14 cellular contexts compared by ENCODE assay signal in the genomic region with DNA sequence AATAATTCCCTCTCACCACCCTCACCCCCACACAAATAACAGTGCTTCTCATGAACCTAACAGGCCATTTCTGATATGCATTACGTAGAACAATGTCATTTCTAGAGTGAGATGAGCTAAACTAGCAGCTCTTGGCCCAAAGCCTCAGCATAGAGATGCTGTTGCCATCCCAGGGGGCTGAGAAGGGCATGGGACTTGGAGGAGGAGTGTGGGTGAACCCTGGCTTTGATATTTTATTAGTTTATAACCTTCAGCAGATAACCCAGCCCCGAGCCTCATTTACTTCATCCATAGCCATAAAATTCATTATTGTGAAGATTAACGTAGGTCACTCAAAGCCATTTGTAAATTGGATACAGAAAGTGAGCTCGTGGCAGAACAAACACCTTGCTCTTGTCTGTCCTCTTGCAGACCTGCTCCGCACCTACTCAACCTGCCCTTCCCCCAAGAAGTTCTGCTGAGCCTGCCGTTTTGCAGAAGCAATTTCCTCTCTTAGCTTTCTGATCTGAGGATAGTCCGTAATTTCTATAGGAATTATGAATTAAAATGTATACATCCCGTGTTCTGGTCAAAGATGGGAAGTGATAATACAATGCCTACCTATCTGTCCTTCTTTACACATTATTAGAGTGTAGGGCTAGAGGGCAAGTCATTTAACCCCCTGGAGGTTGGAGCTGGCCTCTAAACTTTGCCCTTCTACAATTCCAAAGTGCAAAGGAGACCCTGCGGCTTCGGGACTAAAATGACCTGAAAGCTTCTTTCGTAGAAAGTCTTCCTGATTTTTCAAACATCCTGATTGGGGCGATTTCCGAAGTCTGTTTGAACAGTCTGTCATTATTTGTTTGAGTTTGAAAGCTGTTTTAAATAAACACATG.
DNase-seq lines count a peak whose midpoint lies in the region; ATAC-seq, FAIRE-seq and TF ChIP-seq lines count a peak whose summit lies in the region.
"Had no signal": no experiment of that assay in that cellular context is flagged by ENCODE, and none has a peak within 500 bp of the region (broad histone marks: within the 10 kb centered on the region; RNA-seq: fewer than 3 reads in every experiment).

No MANE protein-coding gene starts in this region.

- H3K27me3 Mint-ChIP-seq in activated B cell treated with CpG ODN at 0.5 μM for 24 hours (no peaks in the 10 kb centered on the region), endodermal cell (ENCODE audit: insufficient read depth) (no peaks in the 10 kb centered on the region)

- H3K4me3 Mint-ChIP-seq in activated B cell treated with CpG ODN at 0.5 μM for 24 hours = no peak overlapping the region
- no peak overlapping the region for H3K4me3 Mint-ChIP-seq in endodermal cell
- H3K4me3 Mint-ChIP-seq: T-helper 2 cell treated with Interferon-gamma antibody and Interleukin-4, amounts not matched to agents 5 μg/mL and 100 μg/mL, for 36 hours had no signal

- H3K4me2 ChIP-seq in mammary epithelial cell (ENCODE audit: insufficient read depth, low read depth, low read length) (no peak overlapping the region), HepG2 (ENCODE audit: low read depth, low read length) (peak overlapping the region; percentile 12; the same call in 1 of the 2 replicates)

- CTCF ChIA-PET in mammary epithelial cell (lab: Charles Lee; ENCODE audit: low non-redundant PET) = interaction anchor here (0.6 kb wide), 1 partner anchor 187 kb away, joined by 4 read pairs; a partner anchor contains a TSS
- CTCF ChIA-PET in activated B cell treated with CpG ODN at 0.5 μM for 24 hours (lab: Charles Lee) = interaction anchor here (0.8 to 4.6 kb wide), 19 partner anchors 10 to 307 kb away, joined by 3 to 80 read pairs (median 7); a partner anchor contains a TSS
- CTCF ChIA-PET in HepG2 (lab: Yijun Ruan, JAX; ENCODE audit: low intra/inter-chr PET ratio, low total read pairs) = interaction anchor here (1.0 to 2.0 kb wide), 2 partner anchors 191 to 307 kb away, joined by 4 to 13 read pairs; no protein-coding TSS in a partner anchor

- no peak for TF ChIP-seq RAD21 in HepG2 (CRISPR knock-in tag; IDR thresholded peaks at IDR 0.05)

- BruUV-seq in mammary epithelial cell (replicated peaks; lab: Mats Ljungman, UMichigan) = no TSS peak
- BruUV-seq in HepG2 (replicated peaks; lab: Mats Ljungman, UMichigan) = no TSS peak

- no peak overlapping the region for H2AFZ ChIP-seq in mammary epithelial cell (ENCODE audit: low read depth, low read length)
- peak overlapping the region; percentile 15 for H2AFZ ChIP-seq in HepG2 (ENCODE audit: low read length)

- no peaks in the 10 kb centered on the region for H4K20me1 ChIP-seq in mammary epithelial cell (ENCODE audit: insufficient read depth, low read length)
- no peaks in the 10 kb centered on the region for H4K20me1 ChIP-seq in HepG2 (ENCODE audit: insufficient read depth, low read length)

- H3K4me1 Mint-ChIP-seq in activated B cell treated with CpG ODN at 0.5 μM for 24 hours (peaks cover 43% of the 10 kb centered on the region), endodermal cell (no peaks in the 10 kb centered on the region)

- no peaks in the 10 kb centered on the region for H3K9me3 ChIP-seq in breast epithelium
- H3K9me3 ChIP-seq in mammary epithelial cell (replicated peaks; ENCODE audit: insufficient read depth, low read length) = no peaks in the 10 kb centered on the region
- H3K9me3 ChIP-seq in HepG2 (ENCODE audit: low read length) = no peaks in the 10 kb centered on the region
- no peaks in the 10 kb centered on the region for H3K9me3 ChIP-seq in uterus
- H3K9me3 ChIP-seq in endodermal cell (ENCODE audit: control insufficient read depth, low read length) = no peaks in the 10 kb centered on the region
- no peaks in the 10 kb centered on the region for H3K9me3 ChIP-seq in suprapubic skin

- in situ Hi-C loops in mammary epithelial cell (cut with MboI; ENCODE audit: low sequenced_read_pairs in 2 of 2) (loop anchor here (10.0 to 25.0 kb wide), 2 partner anchors 183 to 305 kb away; a partner anchor contains a TSS), HepG2 (cut with HindIII; ENCODE audit: extremely low pct_ligation_motif_present, low pct_unique_long_range_greater_than_20kb) (loop anchor here (10.0 kb wide), 2 partner anchors 183 to 313 kb away; a partner anchor contains a TSS)

- no peak for TF ChIP-seq POLR2A in breast epithelium (IDR thresholded peaks at IDR 0.05)
- TF ChIP-seq POLR2A in HepG2 (IDR thresholded peaks at IDR 0.05; ENCODE audit: insufficient read depth in 1 of 2, low read depth in 2 of 2, low read length in 2 of 2) = no peak
- TF ChIP-seq POLR2A in uterus (IDR thresholded peaks at IDR 0.05) = no peak
- TF ChIP-seq POLR2A in suprapubic skin (IDR thresholded peaks at IDR 0.05) = no peak

- no peak overlapping the region for H3K9ac ChIP-seq in mammary epithelial cell (ENCODE audit: insufficient read depth, low read length)
- no peak overlapping the region for H3K9ac ChIP-seq in HepG2 (ENCODE audit: insufficient read depth, low read depth, low read length)
- no peak overlapping the region for H3K9ac ChIP-seq in endodermal cell (ENCODE audit: extremely low read depth, low read length, poor library complexity, severe bottlenecking)

- H3K9me3 Mint-ChIP-seq in activated B cell treated with CpG ODN at 0.5 μM for 24 hours (no peaks in the 10 kb centered on the region), endodermal cell (no peaks in the 10 kb centered on the region)
- H3K9me3 Mint-ChIP-seq: T-helper 2 cell treated with Interferon-gamma antibody and Interleukin-4, amounts not matched to agents 5 μg/mL and 100 μg/mL, for 36 hours had no signal

- H3K4me1 ChIP-seq in breast epithelium = peaks cover 6 to 7% of the 10 kb centered on the region in 2 donors
- H3K4me1 ChIP-seq in mammary epithelial cell (ENCODE audit: insufficient read depth, low read length) = no peaks in the 10 kb centered on the region
- H3K4me1 ChIP-seq in HepG2 (ENCODE audit: insufficient read depth, low read length) = peaks cover 10% of the 10 kb centered on the region
- no peaks in the 10 kb centered on the region for H3K4me1 ChIP-seq in uterus
- no peaks in the 10 kb centered on the region for H3K4me1 ChIP-seq in endodermal cell (ENCODE audit: control insufficient read depth, insufficient read depth, low read length)
- H3K4me1 ChIP-seq in suprapubic skin = peaks cover 17% of the 10 kb centered on the region
- H3K4me1 ChIP-seq: foreskin keratinocyte had no signal

- H3K27me3 ChIP-seq in breast epithelium = no peaks in the 10 kb centered on the region
- no peaks in the 10 kb centered on the region for H3K27me3 ChIP-seq in mammary epithelial cell (ENCODE audit: insufficient read depth, low read length)
- H3K27me3 ChIP-seq in HepG2 (ENCODE audit: control insufficient read depth in 1 of 2, insufficient read depth in 2 of 2, low read length in 2 of 2) = peaks cover 0 to 7% of the 10 kb centered on the region in 2 experiments; a peak in 2 of 5 replicates
- H3K27me3 ChIP-seq in uterus = no peaks in the 10 kb centered on the region
- H3K27me3 ChIP-seq in endodermal cell (ENCODE audit: control insufficient read depth, insufficient read depth, low read length, poor library complexity, severe bottlenecking) = no peaks in the 10 kb centered on the region
- no peaks in the 10 kb centered on the region for H3K27me3 ChIP-seq in suprapubic skin

- H3K36me3 Mint-ChIP-seq in activated B cell treated with CpG ODN at 0.5 μM for 24 hours (ENCODE audit: low read depth) = peaks cover 20% of the 10 kb centered on the region
- no peaks in the 10 kb centered on the region for H3K36me3 Mint-ChIP-seq in endodermal cell (ENCODE audit: low read depth)

- no peaks in the 10 kb centered on the region for H3K36me3 ChIP-seq in breast epithelium
- no peaks in the 10 kb centered on the region for H3K36me3 ChIP-seq in mammary epithelial cell (ENCODE audit: insufficient read depth, low read length)
- H3K36me3 ChIP-seq in HepG2 (replicated peaks in 1 of 2; ENCODE audit: control insufficient read depth in 1 of 2, insufficient read depth in 2 of 2, low read length in 2 of 2) = no peaks in the 10 kb centered on the region
- H3K36me3 ChIP-seq in uterus = no peaks in the 10 kb centered on the region
- no peaks in the 10 kb centered on the region for H3K36me3 ChIP-seq in endodermal cell (ENCODE audit: control insufficient read depth, insufficient read depth, low read length)
- H3K36me3 ChIP-seq in suprapubic skin = no peaks in the 10 kb centered on the region

- POLR2A ChIA-PET in activated B cell treated with CpG ODN at 0.5 μM for 24 hours (lab: Charles Lee) = interaction anchor here (1.0 to 6.4 kb wide), 8 partner anchors 9 to 189 kb away, joined by 4 to 46 read pairs (median 6); a partner anchor contains a TSS
- POLR2A ChIA-PET in HepG2 (lab: Yijun Ruan, JAX) = no interaction called here

- intact Hi-C loops in breast epithelium (cut with DNase I; ENCODE audit: low total_unique reads) = loop anchor here (2.0 kb wide), 1 partner anchor 187 kb away; a partner anchor contains a TSS
- intact Hi-C loops in mammary epithelial cell (cut with micrococcal nuclease) = loop anchor here (1.0 to 10.0 kb wide), 5 partner anchors 73 to 307 kb away; a partner anchor contains a TSS
- intact Hi-C loops in activated B cell treated with CpG ODN at 0.5 μM for 24 hours (cut with micrococcal nuclease) = loop anchor here (1.0 to 2.0 kb wide), 6 partner anchors 9 to 307 kb away; no protein-coding TSS in a partner anchor
- intact Hi-C loops in HepG2 (cut with micrococcal nuclease; ENCODE audit: unreplicated experiment) = loop anchor here (1.0 kb wide), 2 partner anchors 191 to 307 kb away; no protein-coding TSS in a partner anchor
- intact Hi-C loops in uterus (cut with DNase I; ENCODE audit: low total_unique reads) = loop anchor here (5.0 kb wide), 1 partner anchor 190 kb away; no protein-coding TSS in a partner anchor

- 65% methylated on average over 13 of the region's 13 CpGs for WGBS in mammary epithelial cell (ENCODE audit: low coverage, missing lambda C conversion rate)
- WGBS in HepG2 (ENCODE audit: low lambda C conversion rate) = 13% methylated on average over 13 of the region's 13 CpGs
- WGBS in endodermal cell (ENCODE audit: insufficient coverage in 1 of 2, insufficient read length in 1 of 2), 2 experiments = 86 to 89% methylated on average over 4 to 12 of the region's 13 CpGs
- WGBS in suprapubic skin = 63% methylated on average over 13 of the region's 13 CpGs

- H3K4me3 ChIP-seq in breast epithelium (no peak overlapping the region), mammary epithelial cell (replicated peaks in 1 of 3; ENCODE audit: insufficient read depth in 1 of 3, low read depth in 2 of 3, low read length in 3 of 3) (no peak overlapping the region), HepG2 (replicated peaks in 1 of 3; ENCODE audit: insufficient read depth in 1 of 3, low read depth in 2 of 3, low read length in 3 of 3) (no peak overlapping the region), uterus (no peak overlapping the region), endodermal cell (ENCODE audit: low read length) (no peak overlapping the region), suprapubic skin (no peak overlapping the region)

- dilution Hi-C loops in mammary epithelial cell (cut with HindIII; ENCODE audit: low sequenced_read_pairs) = no loop called here

- DNase-seq in breast epithelium (ENCODE audit: low spot score in 2 of 2) (no peak), mammary epithelial cell (no peak), activated B cell treated with CpG ODN at 0.5 μM for 24 hours (no peak), HepG2 (ENCODE audit: low spot score) (no peak), uterus (no peak), nucleus accumbens (lab: John Stamatoyannopoulos, UW) (no peak), endodermal cell (no peak), suprapubic skin (ENCODE audit: low spot score in 2 of 2) (no peak)
- DNase-seq: AML-193, foreskin keratinocyte, NCI-H2029 treated with DMSO at 0.1 percent for 48 hours, OCI-M1, trophoblast cell had no signal

- peak overlapping the region; percentile 70 for H3K27ac Mint-ChIP-seq in activated B cell treated with CpG ODN at 0.5 μM for 24 hours
- H3K27ac Mint-ChIP-seq in endodermal cell = no peak overlapping the region

- H3K79me2 ChIP-seq in mammary epithelial cell (ENCODE audit: insufficient read depth, low read length) (no peaks in the 10 kb centered on the region), HepG2 (ENCODE audit: insufficient read depth, low read length) (no peaks in the 10 kb centered on the region)

- no peak for FAIRE-seq in HepG2 (lab: Jason Lieb, UNC)

- ATAC-seq in activated B cell treated with CpG ODN at 0.5 μM for 24 hours (ENCODE audit: low read depth) = no peak
- no peak for ATAC-seq in HepG2

- H3K27ac ChIP-seq in breast epithelium = peak overlapping the region; percentile 62 to 76
- H3K27ac ChIP-seq in mammary epithelial cell (ENCODE audit: insufficient read depth, low read depth, low read length) = no peak overlapping the region
- no peak overlapping the region for H3K27ac ChIP-seq in HepG2 (ENCODE audit: extremely low read length, insufficient read depth, low read length)
- peak overlapping the region; percentile 44 to 67 for H3K27ac ChIP-seq in uterus
- H3K27ac ChIP-seq in endodermal cell (ENCODE audit: low read depth, low read length) = no peak overlapping the region
- no peak overlapping the region for H3K27ac ChIP-seq in suprapubic skin
- H3K27ac ChIP-seq: foreskin keratinocyte had no signal

- TF ChIP-seq EP300 in HepG2 (IDR thresholded peaks at IDR 0.05; ENCODE audit: low read depth in 2 of 2, low read length in 2 of 2) (no peak), HepG2 (CRISPR knock-in tag; IDR thresholded peaks at IDR 0.05; ENCODE audit: borderline replicate concordance) (no peak), suprapubic skin (IDR thresholded peaks at IDR 0.05) (no peak)

- TF ChIP-seq CTCF in breast epithelium (IDR thresholded peaks at IDR 0.05) = no peak
- TF ChIP-seq CTCF in mammary epithelial cell (conservative IDR thresholded peaks at IDR 0.05 in 1 of 2, IDR thresholded peaks at IDR 0.05 in 1 of 2; ENCODE audit: extremely low read depth in 1 of 2, insufficient read depth in 1 of 2, low read depth in 1 of 2, low read length in 2 of 2) = no peak
- no peak for TF ChIP-seq CTCF in activated B cell treated with CpG ODN at 0.5 μM for 24 hours (IDR thresholded peaks at IDR 0.05)
- TF ChIP-seq CTCF in HepG2 (CRISPR knock-in tag; IDR thresholded peaks at IDR 0.05) = no peak
- no peak for TF ChIP-seq CTCF in uterus (IDR thresholded peaks at IDR 0.05)
- no peak for TF ChIP-seq CTCF in endodermal cell (conservative IDR thresholded peaks at IDR 0.05)
- no peak for TF ChIP-seq CTCF in suprapubic skin (IDR thresholded peaks at IDR 0.05)

Comparison
In these comparisons a context has a peak if more than half of its experiments do, and no peak if none do; other contexts are left out.
1. H3K27ac ChIP-seq: peak in breast epithelium (2 of 2) and uterus (2 of 2); none in mammary epithelial cell (single experiment), HepG2 (single experiment), endodermal cell (single experiment) and suprapubic skin (single experiment).